ENCODE assay signal across 17 cellular contexts in genomic region chr9:73799446-73799845, GRCh38.
DNase-seq lines count a peak whose midpoint lies in the region; ATAC-seq and TF ChIP-seq lines count a peak whose summit lies in the region.
"Had no signal": no experiment of that assay in that cellular context is flagged by ENCODE, and none has a peak within 500 bp of the region (broad histone marks: within the 10 kb centered on the region; RNA-seq: fewer than 3 reads in every experiment).

No MANE protein-coding gene starts in this region.

- H3K4me1 ChIP-seq in upper lobe of right lung, result no peaks in the 10 kb centered on the region
- H3K4me1 ChIP-seq in mesendoderm (ENCODE audit: control insufficient read depth, low read depth, low read length), result no peaks in the 10 kb centered on the region
- H3K4me1 ChIP-seq: A549, Caco-2 had no signal

- no peak overlapping the region for H2AK5ac ChIP-seq in mesendoderm (ENCODE audit: low read length)

- ATAC-seq in upper lobe of right lung, result peak; percentile 23
- ATAC-seq: A549; CD8-positive, alpha-beta T cell; GM12878 had no signal

- H3K79me2 ChIP-seq in mesendoderm (ENCODE audit: control insufficient read depth, insufficient read depth, low read length), result no peaks in the 10 kb centered on the region

- H3K27ac Mint-ChIP-seq in chondrocyte (ENCODE audit: unreplicated experiment), result no peak overlapping the region
- H3K27ac Mint-ChIP-seq: B cell; CD4-positive, alpha-beta T cell; CD8-positive, alpha-beta T cell had no signal

- no peak overlapping the region for H3K9ac ChIP-seq in mesendoderm (ENCODE audit: low read length)
- H3K9ac ChIP-seq: BLaER1 treated with 17β-estradiol and CSF1 and Interleukin-3, amounts not matched to agents 10 nM and 100 nM had no signal

- no peak overlapping the region for H3K56ac ChIP-seq in mesendoderm (ENCODE audit: low read length)

- no peak overlapping the region for H4K8ac ChIP-seq in mesendoderm (ENCODE audit: low read depth, low read length)

- DNase-seq in chondrocyte (ENCODE audit: low spot score) (peak; percentile 51), mesenteric fat pad (ENCODE audit: low spot score) (peak; percentile 77), upper lobe of right lung (no peak), mesendoderm (no peak), NCI-H345 (lab: John Stamatoyannopoulos, UW) (no peak)
- DNase-seq: AML-193; Caco-2; Calu3; CD4-positive, alpha-beta T cell; CD8-positive, alpha-beta T cell; DMS79 treated with DMSO at 0.1 percent for 48 hours had no signal

- H3K27ac ChIP-seq in upper lobe of right lung (no peak overlapping the region), mesendoderm (ENCODE audit: low read depth, low read length) (no peak overlapping the region)
- H3K27ac ChIP-seq: 22Rv1; A549; BLaER1 treated with 17β-estradiol and CSF1 and Interleukin-3, amounts not matched to agents 10 nM and 100 nM; C4-2B had no signal

- TF ChIP-seq CTCF in chondrocyte (IDR thresholded peaks at IDR 0.05) (no peak), upper lobe of right lung (IDR thresholded peaks at IDR 0.05) (no peak)

- intact Hi-C loops in upper lobe of right lung (cut with DNase I), result no loop called here

- H3K27me3 ChIP-seq in upper lobe of right lung, result no peaks in the 10 kb centered on the region
- no peaks in the 10 kb centered on the region for H3K27me3 ChIP-seq in mesendoderm (ENCODE audit: insufficient read depth, low read length, poor library complexity)
- H3K27me3 ChIP-seq: BLaER1 treated with 17β-estradiol and CSF1 and Interleukin-3, amounts not matched to agents 10 nM and 100 nM had no signal

- H3K23ac ChIP-seq in mesendoderm (ENCODE audit: low read length), result no peak overlapping the region

- H3K4me1 Mint-ChIP-seq in chondrocyte (ENCODE audit: low read depth), result no peaks in the 10 kb centered on the region
- H3K4me1 Mint-ChIP-seq: B cell had no signal

- no peak overlapping the region for H2BK120ac ChIP-seq in mesendoderm (ENCODE audit: low read depth, low read length)

- no peak overlapping the region for H3K4me2 ChIP-seq in mesendoderm (ENCODE audit: low read length)
- H3K4me2 ChIP-seq: A549; BLaER1 treated with 17β-estradiol and CSF1 and Interleukin-3, amounts not matched to agents 10 nM and 100 nM had no signal

- H3K36me3 Mint-ChIP-seq in chondrocyte (ENCODE audit: low read depth), result no peaks in the 10 kb centered on the region
- H3K36me3 Mint-ChIP-seq: CD8-positive, alpha-beta T cell had no signal

- H2BK5ac ChIP-seq in mesendoderm (ENCODE audit: low read length), result no peak overlapping the region

- H4K5ac ChIP-seq in mesendoderm (ENCODE audit: low read length), result no peak overlapping the region

- H3K4ac ChIP-seq in mesendoderm (ENCODE audit: low read depth, low read length), result no peak overlapping the region

- H3K9me3 Mint-ChIP-seq in chondrocyte (ENCODE audit: low read depth), result peaks cover 9% of the 10 kb centered on the region

- H3K27me3 Mint-ChIP-seq in chondrocyte (ENCODE audit: low read depth), result peaks cover 1% of the 10 kb centered on the region
- H3K27me3 Mint-ChIP-seq: B cell; CD4-positive, alpha-beta T cell had no signal

- no peaks in the 10 kb centered on the region for H3K9me3 ChIP-seq in upper lobe of right lung
- H3K9me3 ChIP-seq: A549, Caco-2 had no signal

- H2BK15ac ChIP-seq in mesendoderm (replicated peaks; ENCODE audit: low read depth), result no peak overlapping the region

- no peak overlapping the region for H3K4me3 Mint-ChIP-seq in chondrocyte (ENCODE audit: unreplicated experiment)
- H3K4me3 Mint-ChIP-seq: B cell; CD4-positive, alpha-beta T cell; CD8-positive, alpha-beta T cell had no signal

- no peak overlapping the region for H3K18ac ChIP-seq in mesendoderm (ENCODE audit: low read length)

- no peak overlapping the region for H3K4me3 ChIP-seq in upper lobe of right lung
- H3K4me3 ChIP-seq in mesendoderm (ENCODE audit: low read length), result no peak overlapping the region
- H3K4me3 ChIP-seq: A549; BLaER1 treated with 17β-estradiol and CSF1 and Interleukin-3, amounts not matched to agents 10 nM and 100 nM; GM12878 had no signal

- H3K79me1 ChIP-seq in mesendoderm (ENCODE audit: low read length), result no peaks in the 10 kb centered on the region

- no peaks in the 10 kb centered on the region for H3K36me3 ChIP-seq in upper lobe of right lung
- no peaks in the 10 kb centered on the region for H3K36me3 ChIP-seq in mesendoderm (ENCODE audit: control insufficient read depth, insufficient read depth, low read length)
- H3K36me3 ChIP-seq: BLaER1 treated with 17β-estradiol and CSF1 and Interleukin-3, amounts not matched to agents 10 nM and 100 nM had no signal

Comparison
In these comparisons a context has a peak if more than half of its experiments do, and no peak if none do; other contexts are left out.
1. DNase-seq: peak in chondrocyte (single experiment) and mesenteric fat pad (single experiment); none in upper lobe of right lung (single experiment), mesendoderm (single experiment) and NCI-H345 (single experiment).